Comparison of ENCODE assay signal across 8 cellular contexts in the genomic region with DNA sequence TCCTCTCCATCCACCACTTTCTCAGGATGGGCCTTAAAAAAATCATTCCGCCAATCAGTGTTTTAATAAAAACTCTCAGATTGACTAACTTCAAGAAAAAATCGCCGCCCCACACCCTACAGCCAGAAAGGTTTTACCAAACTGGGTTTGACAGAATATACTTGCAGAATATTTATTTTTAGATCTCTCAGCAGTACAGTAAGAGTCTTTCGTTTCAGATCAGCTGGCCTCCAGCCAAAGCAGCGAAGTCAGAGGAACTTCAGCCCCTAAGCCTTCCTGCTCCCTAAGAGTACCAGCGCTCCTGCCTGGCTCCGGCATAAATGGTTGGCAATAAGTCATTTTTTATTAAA.
DNase-seq lines count a peak whose midpoint lies in the region; ATAC-seq lines count a peak whose summit lies in the region.

No MANE protein-coding gene starts in this region.

- DNase-seq in EL (peak; percentile 58), amniotic epithelial cell (ENCODE audit: low read depth) (peak; percentile 75), left kidney (ENCODE audit: low read depth, low spot score) (peak; percentile 50), iPS-NIHi7 (ENCODE audit: extremely low spot score) (no peak), NCI-H1436 (lab: John Stamatoyannopoulos, UW) (no peak)
- DNase-seq in stimulated activated naive CD8-positive, alpha-beta T cell treated with anti-CD3 and anti-CD28 coated beads, Interleukin-15, Interleukin-2, amounts not matched to agents 100 U/mL and 50 U/mL, for 24 hours: peak; percentile 37

- ATAC-seq in GM21367 (IDR thresholded peaks at IDR 0.05; ENCODE audit: unreplicated experiment) (peak; percentile 50), HG03575 (IDR thresholded peaks at IDR 0.05; ENCODE audit: extremely low read depth, insufficient number of reproducible peaks, low FRiP score, unreplicated experiment) (peak; percentile 24)
- ATAC-seq in stimulated activated naive CD8-positive, alpha-beta T cell treated with anti-CD3 and anti-CD28 coated beads, Interleukin-15, Interleukin-2, amounts not matched to agents 100 U/mL and 50 U/mL, for 24 hours: no peak

Comparison
In these comparisons a context has a peak if more than half of its experiments do, and no peak if none do; other contexts are left out.
1. DNase-seq: peak in EL (single experiment), amniotic epithelial cell (single experiment), left kidney (single experiment) and stimulated activated naive CD8-positive, alpha-beta T cell treated with anti-CD3 and anti-CD28 coated beads, Interleukin-15, Interleukin-2, amounts not matched to agents 100 U/mL and 50 U/mL, for 24 hours (single experiment); none in iPS-NIHi7 (single experiment) and NCI-H1436 (single experiment).